ENCODE assay signal across 2 cellular contexts in genomic region chr14:60222820-60223219, GRCh38.
A peak's percentile ranks its signal among the peaks of the same experiment; 100 is the strongest.
TF ChIP-seq lines count a peak whose summit lies in the region.

No MANE protein-coding gene starts in this region.

TF ChIP-seq in liver, 16 proteins besides CTCF, POLR2A, EP300 and RAD21:
- TF ChIP-seq YY1 (IDR thresholded peaks at IDR 0.05) = peak; percentile 40
- no peak for TF ChIP-seq HNF4G (IDR thresholded peaks at IDR 0.05)

TF ChIP-seq in HepG2, 621 proteins besides CTCF, POLR2A, EP300 and RAD21:
- TF ChIP-seq MIER3 (CRISPR knock-in tag; IDR thresholded peaks at IDR 0.05; ENCODE audit: borderline replicate concordance) (no peak), KDM3A (CRISPR knock-in tag; IDR thresholded peaks at IDR 0.05; ENCODE audit: low read depth) (no peak), BHLHE40 (IDR thresholded peaks at IDR 0.05; ENCODE audit: low read length) (no peak), RXRA (CRISPR knock-in tag; IDR thresholded peaks at IDR 0.05) (no peak), WIZ (CRISPR knock-in tag; IDR thresholded peaks at IDR 0.05) (no peak), PBX3 (CRISPR knock-in tag; IDR thresholded peaks at IDR 0.05; ENCODE audit: borderline replicate concordance) (no peak), FOXK2 (IDR thresholded peaks at IDR 0.05) (no peak), RXRB (CRISPR knock-in tag; IDR thresholded peaks at IDR 0.05; ENCODE audit: borderline replicate concordance) (no peak), NR2F2 (IDR thresholded peaks at IDR 0.05; ENCODE audit: borderline replicate concordance, low read depth) (no peak), ZNF280B (CRISPR knock-in tag; IDR thresholded peaks at IDR 0.05; ENCODE audit: borderline replicate concordance) (no peak), ZNF414 (CRISPR knock-in tag; IDR thresholded peaks at IDR 0.05) (no peak), REST (IDR thresholded peaks at IDR 0.05; ENCODE audit: borderline replicate concordance in 1 of 2, low read depth in 1 of 2, low read length in 2 of 2) (no peak), HNRNPL (IDR thresholded peaks at IDR 0.05; ENCODE audit: low read depth, low read length) (no peak), ZNF891 (CRISPR knock-in tag; IDR thresholded peaks at IDR 0.05) (no peak), PHF8 (CRISPR knock-in tag; IDR thresholded peaks at IDR 0.05) (no peak), E2F2 (CRISPR knock-in tag; IDR thresholded peaks at IDR 0.05; ENCODE audit: borderline replicate concordance) (no peak), MEF2D (CRISPR knock-in tag; IDR thresholded peaks at IDR 0.05) (no peak)
